ENCODE assay signal across 8 cellular contexts in the genomic region with DNA sequence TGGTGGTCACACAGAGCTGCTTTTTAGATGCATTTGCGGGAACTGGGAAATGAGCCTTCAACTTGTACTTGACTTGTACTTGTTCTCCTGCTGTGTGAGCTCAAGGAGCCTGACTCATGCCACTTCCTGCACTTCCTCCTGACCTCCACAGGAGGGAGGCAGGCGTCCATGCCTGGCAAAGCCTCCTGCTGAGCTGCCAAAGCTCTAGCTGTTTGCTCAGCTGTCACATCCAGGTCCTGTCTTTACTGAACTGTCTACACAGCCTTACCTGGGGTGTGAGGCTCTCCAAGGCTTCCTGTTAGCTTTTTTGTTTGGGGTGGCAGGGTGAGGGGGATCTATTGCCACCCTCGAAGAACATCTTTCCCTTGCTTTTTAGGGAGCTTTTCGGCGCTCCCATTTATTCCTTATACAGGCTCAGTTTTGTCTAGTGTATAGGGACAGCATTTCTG. TPM values are rescaled to one million over a fixed set of nuclear protein-coding genes. Genes with fewer than 3 reads are reported as not detected.
DNase-seq lines count a peak whose midpoint lies in the region; ATAC-seq, FAIRE-seq and TF ChIP-seq lines count a peak whose summit lies in the region.

No MANE protein-coding gene starts in this region.

- 54% methylated on average over 5 of the region's 5 CpGs; no CpG with 5 or more reads in 1 of the 2 experiments for WGBS in H1 (ENCODE audit: extremely low coverage in 1 of 2, insufficient coverage in 1 of 2, insufficient read length in 1 of 2, insufficient replicate concordance in 2 of 2, low coverage in 1 of 2, low lambda C conversion rate in 2 of 2, missing lambda C conversion rate in 1 of 2), 2 experiments

- H3K27me3 ChIP-seq in H1 (replicated peaks in 1 of 4; ENCODE audit: control insufficient read depth in 3 of 4, extremely low read depth in 1 of 4, insufficient read depth in 3 of 4, low read length in 3 of 4): no peaks in the 10 kb centered on the region; a peak in 1 of 7 replicates

- H3K23ac ChIP-seq in H1 (ENCODE audit: insufficient read length): no peak overlapping the region

- no peak overlapping the region for H2BK12ac ChIP-seq in H1 (ENCODE audit: low read depth, low read length)

- peak; percentile 82 to 87 for DNase-seq in AML-193 (lab: John Stamatoyannopoulos, UW)
- peak; percentile 78 for DNase-seq in GM19238 (ENCODE audit: insufficient read length, low spot score)
- DNase-seq in HTR-8/SVneo (ENCODE audit: insufficient read length, low spot score): peak; percentile 90
- peak; percentile 66 for DNase-seq in NCI-H82 treated with DMSO at 0.1 percent for 48 hours (lab: John Stamatoyannopoulos, UW; ENCODE audit: unreplicated experiment)
- DNase-seq in activated CD8-positive, alpha-beta T cell treated with anti-CD3 and anti-CD28 coated beads, Interleukin-2, amount 10 ng/mL, durations not matched to agents 7 days and 5 days: peak; percentile 79
- peak; percentile 77 to 79 for DNase-seq in H1 (ENCODE audit: low read depth in 1 of 2, low spot score in 2 of 2)
- DNase-seq in mesothelial cell of epicardium (ENCODE audit: low spot score in 2 of 2, unreplicated experiment in 2 of 2): peak in 1 of 2 experiments; percentile 73
- DNase-seq in stimulated activated naive CD4-positive, alpha-beta T cell (lab: John Stamatoyannopoulos, UW): peak; percentile 11 to 72 (median 48)

- no peak overlapping the region for H3K4ac ChIP-seq in H1 (replicated peaks; ENCODE audit: insufficient read length, low read depth, low read length)

- peak; percentile 54 for FAIRE-seq in HTR-8/SVneo (lab: Jason Lieb, UNC)
- FAIRE-seq in H1 (lab: Jason Lieb, UNC): peak; percentile 81

- peak; percentile 97 for ATAC-seq in activated CD8-positive, alpha-beta T cell treated with anti-CD3 and anti-CD28 coated beads, Interleukin-2, amount 10 ng/mL, durations not matched to agents 7 days and 5 days

- H3K27me3 Mint-ChIP-seq in activated CD8-positive, alpha-beta T cell treated with anti-CD3 and anti-CD28 coated beads, Interleukin-2, amount 10 ng/mL, durations not matched to agents 7 days and 5 days (ENCODE audit: low read depth): peaks cover 7% of the 10 kb centered on the region
- H3K27me3 Mint-ChIP-seq in mesothelial cell of epicardium (ENCODE audit: low read depth): peaks cover 20% of the 10 kb centered on the region

- no peak overlapping the region for H3K4me3 ChIP-seq in H1 (ENCODE audit: extremely low read depth in 1 of 4, insufficient read depth in 2 of 4, low read depth in 3 of 4, low read length in 4 of 4)

- H2AK5ac ChIP-seq in H1 (ENCODE audit: low read depth, low read length): no peak overlapping the region

- no peak overlapping the region for H3K14ac ChIP-seq in H1 (ENCODE audit: insufficient read length)

- H3K36me3 ChIP-seq in H1 (ENCODE audit: control insufficient read depth in 2 of 4, insufficient read depth in 4 of 4, low read length in 3 of 4): peaks cover 6 to 21% (median 17%) of the 10 kb centered on the region in 4 experiments; a peak in 7 of 8 replicates

- no peak overlapping the region for H3K4me3 Mint-ChIP-seq in activated CD8-positive, alpha-beta T cell treated with anti-CD3 and anti-CD28 coated beads, Interleukin-2, amount 10 ng/mL, durations not matched to agents 7 days and 5 days
- H3K4me3 Mint-ChIP-seq in mesothelial cell of epicardium: no peak overlapping the region

- H3K9me3 ChIP-seq in H1 (ENCODE audit: insufficient read depth in 2 of 2, low read depth in 1 of 2, low read length in 1 of 2): no peaks in the 10 kb centered on the region

- H2BK5ac ChIP-seq in H1 (ENCODE audit: low read depth, low read length): no peak overlapping the region

- CTCF ChIA-PET in activated CD8-positive, alpha-beta T cell treated with anti-CD3 and anti-CD28 coated beads, Interleukin-2, amount 10 ng/mL, durations not matched to agents 7 days and 5 days (lab: Charles Lee): interaction anchor here (0.5 to 4.2 kb wide), 42 partner anchors 8 to 476 kb away, joined by 3 to 97 read pairs (median 6); partner anchors contain the start of genes CLCN2, EPHB3, FAM131A and POLR2H
- CTCF ChIA-PET in H1 (lab: Charles Lee; ENCODE audit: partially characterized antibody): interaction anchor here (0.5 to 11.5 kb wide), 51 partner anchors 8 to 444 kb away, joined by 3 to 223 read pairs (median 6); partner anchors contain the start of genes CHRD, CLCN2 and FAM131A

- no peaks in the 10 kb centered on the region for H3K23me2 ChIP-seq in H1 (ENCODE audit: low read depth, low read length)

- H3K36me3 Mint-ChIP-seq in activated CD8-positive, alpha-beta T cell treated with anti-CD3 and anti-CD28 coated beads, Interleukin-2, amount 10 ng/mL, durations not matched to agents 7 days and 5 days (ENCODE audit: low read depth): peaks cover 29% of the 10 kb centered on the region
- peaks cover 14% of the 10 kb centered on the region for H3K36me3 Mint-ChIP-seq in mesothelial cell of epicardium

- no peak overlapping the region for H3K9ac ChIP-seq in H1 (replicated peaks in 1 of 4; ENCODE audit: extremely low read depth in 1 of 4, low read depth in 3 of 4, low read length in 3 of 4)

- TF ChIP-seq CTCF in H1 (IDR thresholded peaks at IDR 0.05; ENCODE audit: control extremely low read depth in 1 of 3, insufficient read depth in 1 of 3, low read depth in 1 of 3, low read length in 3 of 3) (peak; percentile 91 to 97 (median 96)), mesothelial cell of epicardium (IDR thresholded peaks at IDR 0.05; ENCODE audit: unreplicated experiment) (peak; percentile 79)

- peaks cover 11% of the 10 kb centered on the region for H3K4me1 Mint-ChIP-seq in activated CD8-positive, alpha-beta T cell treated with anti-CD3 and anti-CD28 coated beads, Interleukin-2, amount 10 ng/mL, durations not matched to agents 7 days and 5 days (ENCODE audit: low read depth)
- peaks cover 13% of the 10 kb centered on the region for H3K4me1 Mint-ChIP-seq in mesothelial cell of epicardium

- no peak for TF ChIP-seq POLR2A in H1 (IDR thresholded peaks at IDR 0.05; ENCODE audit: control extremely low read depth in 1 of 2, low read depth in 2 of 2, low read length in 2 of 2)

- H2AFZ ChIP-seq in H1 (ENCODE audit: low read length): no peak overlapping the region

- H2BK20ac ChIP-seq in H1 (ENCODE audit: low read length): no peak overlapping the region

- H2BK15ac ChIP-seq in H1 (ENCODE audit: low read length): no peak overlapping the region

- no peak overlapping the region for H4K8ac ChIP-seq in H1 (ENCODE audit: extremely low read depth, insufficient read depth, low read length)

- no peak overlapping the region for H3K18ac ChIP-seq in H1 (ENCODE audit: extremely low read depth, low read length)

- POLR2A ChIA-PET in activated CD8-positive, alpha-beta T cell treated with anti-CD3 and anti-CD28 coated beads, Interleukin-2, amount 10 ng/mL, durations not matched to agents 7 days and 5 days (lab: Charles Lee): interaction anchor here (0.7 to 1.3 kb wide), 3 partner anchors 9 to 13 kb away, joined by 3 to 5 read pairs (median 3); no protein-coding TSS in a partner anchor
- POLR2A ChIA-PET in H1 (lab: Charles Lee; ENCODE audit: partially characterized antibody): interaction anchor here (0.7 to 4.2 kb wide), 10 partner anchors 10 to 185 kb away, joined by 3 to 32 read pairs (median 3); partner anchors contain the start of genes CLCN2, FAM131A and POLR2H

- H3K4me1 ChIP-seq in H1 (replicated peaks in 1 of 4; ENCODE audit: control insufficient read depth in 3 of 4, insufficient read depth in 4 of 4, low read length in 3 of 4): peaks cover 3 to 8% (median 6%) of the 10 kb centered on the region in 4 experiments; a peak in 6 of 7 replicates

- peak overlapping the region; percentile 51 for H3K27ac Mint-ChIP-seq in activated CD8-positive, alpha-beta T cell treated with anti-CD3 and anti-CD28 coated beads, Interleukin-2, amount 10 ng/mL, durations not matched to agents 7 days and 5 days
- no peak overlapping the region for H3K27ac Mint-ChIP-seq in mesothelial cell of epicardium

- H3K27ac ChIP-seq in H1 (ENCODE audit: low read depth, low read length): no peak overlapping the region

- no peak overlapping the region for H2BK120ac ChIP-seq in H1 (replicated peaks; ENCODE audit: low read depth, low read length)

- H3K79me2 ChIP-seq in H1 (ENCODE audit: control insufficient read depth in 1 of 2, insufficient read depth in 2 of 2, low read length in 2 of 2): no peaks in the 10 kb centered on the region

- no peak for TF ChIP-seq EP300 in H1 (IDR thresholded peaks at IDR 0.05; ENCODE audit: borderline replicate concordance in 1 of 2, low read depth in 2 of 2, low read length in 2 of 2)

- no peaks in the 10 kb centered on the region for H3K9me3 Mint-ChIP-seq in activated CD8-positive, alpha-beta T cell treated with anti-CD3 and anti-CD28 coated beads, Interleukin-2, amount 10 ng/mL, durations not matched to agents 7 days and 5 days (ENCODE audit: insufficient read depth)
- H3K9me3 Mint-ChIP-seq in mesothelial cell of epicardium: no peaks in the 10 kb centered on the region

- no peak overlapping the region for H4K5ac ChIP-seq in H1 (ENCODE audit: insufficient read length, low read depth, low read length)

- H4K91ac ChIP-seq in H1 (replicated peaks; ENCODE audit: insufficient read length, low read length): no peak overlapping the region

- H3K56ac ChIP-seq in H1 (replicated peaks; ENCODE audit: insufficient read length, low read depth, low read length): no peak overlapping the region

- H3K4me2 ChIP-seq in H1 (ENCODE audit: insufficient read depth in 1 of 2, low read depth in 2 of 2, low read length in 2 of 2): peak overlapping the region in 1 of 2 experiments; percentile 24; a peak in 1 of 4 replicates

- no peaks in the 10 kb centered on the region for H3K79me1 ChIP-seq in H1 (ENCODE audit: low read depth, low read length)

- peak; percentile 99 for TF ChIP-seq RAD21 in H1 (IDR thresholded peaks at IDR 0.05 in 1 of 2, conservative IDR thresholded peaks at IDR 0.05 in 1 of 2; ENCODE audit: low read depth in 2 of 2, low read length in 2 of 2)

- H4K20me1 ChIP-seq in H1 (replicated peaks in 1 of 2; ENCODE audit: control insufficient read depth in 1 of 2, insufficient read depth in 2 of 2, low read length in 2 of 2): peaks cover 2 to 12% of the 10 kb centered on the region in 2 experiments

RNA-seq across cellular contexts. Expression of gene THPO, which starts 6.4 kb away (rescaled TPM):
- total RNA-seq in activated CD8-positive, alpha-beta T cell treated with anti-CD3 and anti-CD28 coated beads, Interleukin-2, amount 10 ng/mL, durations not matched to agents 7 days and 5 days: not detected
- total RNA-seq in H1 (2021; fragmentation: NEBNext Ultra II Directional; extraction: Animal tissue kit (Norgen Biotek cat#: 25700)): 0.40 and 1.2 TPM in 2 replicates
- 0.82 and 1.4 TPM in 2 replicates for polyA plus RNA-seq in H1 (2011; rRNA removed)
- polyA plus RNA-seq in H1 (2011; cell fraction: cytosol; rRNA removed): 0.56 TPM
- 0.94 TPM for polyA plus RNA-seq in H1 (2011; cell fraction: nucleus; rRNA removed)
- 0.68 to 1.2 TPM (median 0.87 TPM) in 4 replicates for polyA plus RNA-seq in H1 (2012, experiment 1 of 2)
- polyA plus RNA-seq in H1 (2012, experiment 2 of 2): 0.66 TPM
- polyA plus RNA-seq in H1 (2013, experiment 1 of 2): 0.43 TPM
- polyA plus RNA-seq in H1 (2013, experiment 2 of 2): 0.53 TPM
- 0.37 and 1.0 TPM in 2 replicates for polyA minus RNA-seq in H1 (2011; rRNA and poly(A)+ RNA removed)
- polyA minus RNA-seq in H1 (2011; cell fraction: cytosol; rRNA and poly(A)+ RNA removed): 1.2 TPM
- polyA minus RNA-seq in H1 (2011; cell fraction: nucleus; rRNA and poly(A)+ RNA removed): 0.50 TPM
- 0.56 to 1.1 TPM (median 0.63 TPM) in 3 replicates for total RNA-seq in mesothelial cell of epicardium

RNA-seq across cellular contexts. Expression of gene CHRD, which starts 8.3 kb away (rescaled TPM):
- not detected for total RNA-seq in activated CD8-positive, alpha-beta T cell treated with anti-CD3 and anti-CD28 coated beads, Interleukin-2, amount 10 ng/mL, durations not matched to agents 7 days and 5 days
- 0.63 and 0.86 TPM in 2 replicates for total RNA-seq in H1 (2021; fragmentation: NEBNext Ultra II Directional; extraction: Animal tissue kit (Norgen Biotek cat#: 25700))
- 0.62 and 1.7 TPM in 2 replicates for polyA plus RNA-seq in H1 (2011; rRNA removed)
- polyA plus RNA-seq in H1 (2011; cell fraction: cytosol; rRNA removed): 1.4 TPM
- polyA plus RNA-seq in H1 (2011; cell fraction: nucleus; rRNA removed): 10.3 TPM
- 0.52 to 1.4 TPM (median 0.80 TPM) in 4 replicates for polyA plus RNA-seq in H1 (2012, experiment 1 of 2)
- polyA plus RNA-seq in H1 (2012, experiment 2 of 2): 0.98 TPM
- polyA plus RNA-seq in H1 (2013, experiment 1 of 2): 0.28 TPM
- 0.35 TPM for polyA plus RNA-seq in H1 (2013, experiment 2 of 2)
- 0.15 and 0.22 TPM in 2 replicates for polyA minus RNA-seq in H1 (2011; rRNA and poly(A)+ RNA removed)
- 0.37 TPM for polyA minus RNA-seq in H1 (2011; cell fraction: cytosol; rRNA and poly(A)+ RNA removed)
- polyA minus RNA-seq in H1 (2011; cell fraction: nucleus; rRNA and poly(A)+ RNA removed): 2.3 TPM
- total RNA-seq in mesothelial cell of epicardium: 5.6 to 6.8 TPM (median 6.4 TPM) in 3 replicates

RNA-seq across cellular contexts. Expression of gene POLR2H, which starts 10.1 kb away (rescaled TPM):
- total RNA-seq in activated CD8-positive, alpha-beta T cell treated with anti-CD3 and anti-CD28 coated beads, Interleukin-2, amount 10 ng/mL, durations not matched to agents 7 days and 5 days: 100 to 1,000 TPM; 101 to 103 TPM
- total RNA-seq in H1 (2021; fragmentation: NEBNext Ultra II Directional; extraction: Animal tissue kit (Norgen Biotek cat#: 25700)): 113 and 118 TPM in 2 replicates
- 253 and 335 TPM in 2 replicates for polyA plus RNA-seq in H1 (2011; rRNA removed)
- polyA plus RNA-seq in H1 (2011; cell fraction: cytosol; rRNA removed): 372 TPM
- 132 TPM for polyA plus RNA-seq in H1 (2011; cell fraction: nucleus; rRNA removed)
- polyA plus RNA-seq in H1 (2012, experiment 1 of 2): 156 to 183 TPM (median 164 TPM) in 4 replicates
- 190 TPM for polyA plus RNA-seq in H1 (2012, experiment 2 of 2)
- 109 TPM for polyA plus RNA-seq in H1 (2013, experiment 1 of 2)
- 115 TPM for polyA plus RNA-seq in H1 (2013, experiment 2 of 2)
- 65.8 and 81.4 TPM in 2 replicates for polyA minus RNA-seq in H1 (2011; rRNA and poly(A)+ RNA removed)
- polyA minus RNA-seq in H1 (2011; cell fraction: cytosol; rRNA and poly(A)+ RNA removed): 55.6 TPM
- polyA minus RNA-seq in H1 (2011; cell fraction: nucleus; rRNA and poly(A)+ RNA removed): 54.6 TPM
- 76.4 to 82.4 TPM (median 78.7 TPM) in 3 replicates for total RNA-seq in mesothelial cell of epicardium

RNA-seq across cellular contexts. Expression of gene CLCN2, which starts 10.2 kb away (rescaled TPM):
- total RNA-seq in activated CD8-positive, alpha-beta T cell treated with anti-CD3 and anti-CD28 coated beads, Interleukin-2, amount 10 ng/mL, durations not matched to agents 7 days and 5 days: 1 to 10 TPM; 4.7 to 4.8 TPM
- total RNA-seq in H1 (2021; fragmentation: NEBNext Ultra II Directional; extraction: Animal tissue kit (Norgen Biotek cat#: 25700)): 11.8 and 13.7 TPM in 2 replicates
- polyA plus RNA-seq in H1 (2011; rRNA removed): 16.1 and 20.7 TPM in 2 replicates
- 11.9 TPM for polyA plus RNA-seq in H1 (2011; cell fraction: cytosol; rRNA removed)
- 101 TPM for polyA plus RNA-seq in H1 (2011; cell fraction: nucleus; rRNA removed)
- 10.2 to 14.4 TPM (median 13.8 TPM) in 4 replicates for polyA plus RNA-seq in H1 (2012, experiment 1 of 2)
- polyA plus RNA-seq in H1 (2012, experiment 2 of 2): 9.8 TPM
- polyA plus RNA-seq in H1 (2013, experiment 1 of 2): 12.1 TPM
- 9.9 TPM for polyA plus RNA-seq in H1 (2013, experiment 2 of 2)
- 21.6 and 30.2 TPM in 2 replicates for polyA minus RNA-seq in H1 (2011; rRNA and poly(A)+ RNA removed)
- polyA minus RNA-seq in H1 (2011; cell fraction: cytosol; rRNA and poly(A)+ RNA removed): 10.0 TPM
- polyA minus RNA-seq in H1 (2011; cell fraction: nucleus; rRNA and poly(A)+ RNA removed): 57.3 TPM
- total RNA-seq in mesothelial cell of epicardium: 16.6 to 17.0 TPM (median 16.9 TPM) in 3 replicates

RNA-seq across cellular contexts. Expression of gene FAM131A, which starts 34.2 kb away (rescaled TPM):
- total RNA-seq in activated CD8-positive, alpha-beta T cell treated with anti-CD3 and anti-CD28 coated beads, Interleukin-2, amount 10 ng/mL, durations not matched to agents 7 days and 5 days: 1 to 10 TPM; 3.1 to 3.2 TPM
- 15.4 and 16.0 TPM in 2 replicates for total RNA-seq in H1 (2021; fragmentation: NEBNext Ultra II Directional; extraction: Animal tissue kit (Norgen Biotek cat#: 25700))
- 21.9 and 35.3 TPM in 2 replicates for polyA plus RNA-seq in H1 (2011; rRNA removed)
- 27.7 TPM for polyA plus RNA-seq in H1 (2011; cell fraction: cytosol; rRNA removed)
- polyA plus RNA-seq in H1 (2011; cell fraction: nucleus; rRNA removed): 29.2 TPM
- polyA plus RNA-seq in H1 (2012, experiment 1 of 2): 10.0 to 18.5 TPM (median 15.4 TPM) in 4 replicates
- 12.7 TPM for polyA plus RNA-seq in H1 (2012, experiment 2 of 2)
- polyA plus RNA-seq in H1 (2013, experiment 1 of 2): 9.2 TPM
- 8.7 TPM for polyA plus RNA-seq in H1 (2013, experiment 2 of 2)
- polyA minus RNA-seq in H1 (2011; rRNA and poly(A)+ RNA removed): 8.8 and 13.9 TPM in 2 replicates
- 7.0 TPM for polyA minus RNA-seq in H1 (2011; cell fraction: cytosol; rRNA and poly(A)+ RNA removed)
- 12.1 TPM for polyA minus RNA-seq in H1 (2011; cell fraction: nucleus; rRNA and poly(A)+ RNA removed)
- total RNA-seq in mesothelial cell of epicardium: 14.3 to 17.4 TPM (median 15.1 TPM) in 3 replicates
